ENCODE assay signal across 9 cellular contexts in genomic region chr19:2261438-2262172, GRCh38. TPM values are rescaled to one million over a fixed set of nuclear protein-coding genes. Genes with fewer than 3 reads are reported as not detected.
DNase-seq lines count a peak whose midpoint lies in the region; ATAC-seq and TF ChIP-seq lines count a peak whose summit lies in the region.
"Had no signal": no experiment of that assay in that cellular context is flagged by ENCODE, and none has a peak within 500 bp of the region (broad histone marks: within the 10 kb centered on the region; RNA-seq: fewer than 3 reads in every experiment).

No MANE protein-coding gene starts in this region.

- peaks cover 0 to 4% (median 2%) of the 10 kb centered on the region in 3 donors for H3K27me3 Mint-ChIP-seq in immature natural killer cell (ENCODE audit: low read depth in 3 of 3)

- H3K36me3 Mint-ChIP-seq in immature natural killer cell: no peaks in the 10 kb centered on the region
- H3K36me3 Mint-ChIP-seq: brain had no signal

- H3K4me1 Mint-ChIP-seq in immature natural killer cell: peaks cover 14 to 29% of the 10 kb centered on the region in 2 donors

- peak overlapping the region in 2 of 6 donors; percentile 49 to 90 for H3K27ac Mint-ChIP-seq in immature natural killer cell
- H3K27ac Mint-ChIP-seq: brain had no signal

- no peaks in the 10 kb centered on the region for H3K9me2 ChIP-seq in Karpas-422 (replicated peaks; ENCODE audit: insufficient read depth, low read length)

- no peak overlapping the region for H2AFZ ChIP-seq in Karpas-422 (ENCODE audit: low read length)

- no peak overlapping the region for H3K27ac ChIP-seq in Karpas-422 (ENCODE audit: low read length)
- no peak overlapping the region for H3K27ac ChIP-seq in ovary

- CTCF ChIA-PET in BJ (lab: Yijun Ruan, JAX): interaction anchor here (0.7 to 2.9 kb wide), 11 partner anchors 9 to 331 kb away, joined by 3 to 15 read pairs (median 3); no protein-coding TSS in a partner anchor

- H3K27me3 ChIP-seq in BJ (ENCODE audit: control insufficient read depth, insufficient read depth, low read length) (no peaks in the 10 kb centered on the region), Karpas-422 (ENCODE audit: low read length) (no peaks in the 10 kb centered on the region), ovary (no peaks in the 10 kb centered on the region)

- no peaks in the 10 kb centered on the region for H3K9me3 ChIP-seq in Karpas-422 (ENCODE audit: low read length)
- H3K9me3 ChIP-seq in ovary: no peaks in the 10 kb centered on the region

- POLR2A ChIA-PET in BJ (lab: Charles Lee): no interaction called here

- no peaks in the 10 kb centered on the region for H4K20me1 ChIP-seq in Karpas-422 (ENCODE audit: insufficient read depth, low read depth, low read length)

- intact Hi-C loops in ovary (cut with DNase I): no loop called here

- H3K9ac ChIP-seq in Karpas-422 (ENCODE audit: low read length): no peak overlapping the region

- no peak overlapping the region for H3K4me2 ChIP-seq in Karpas-422 (ENCODE audit: low read depth, low read length, poor library complexity, severe bottlenecking)

- no peak for ATAC-seq in GM18519 (IDR thresholded peaks at IDR 0.05; ENCODE audit: low FRiP score, unreplicated experiment)
- no peak for ATAC-seq in GM18868 (IDR thresholded peaks at IDR 0.05; ENCODE audit: unreplicated experiment)

- no peaks in the 10 kb centered on the region for H3K9me3 Mint-ChIP-seq in immature natural killer cell

- no peak for TF ChIP-seq POLR2A in ovary (IDR thresholded peaks at IDR 0.05)

- peak overlapping the region in 1 of 5 donors; percentile 64 for H3K4me3 Mint-ChIP-seq in immature natural killer cell
- H3K4me3 Mint-ChIP-seq: brain had no signal

- DNase-seq in BJ (ENCODE audit: low read depth): no peak
- peak; percentile 87 for DNase-seq in Karpas-422
- DNase-seq in activated T-cell treated with anti-CD3 and anti-CD28 coated beads, Interleukin-2, amount 50 U/mL, for 1 hour: peak; percentile 65
- DNase-seq in immature natural killer cell: peak in 2 of 3 donors; percentile 38 to 52
- no peak for DNase-seq in ovary
- DNase-seq in NCI-H2107 treated with DMSO at 0.1 percent for 48 hours (lab: John Stamatoyannopoulos, UW; ENCODE audit: unreplicated experiment): no peak

- no peaks in the 10 kb centered on the region for H3K79me2 ChIP-seq in Karpas-422 (ENCODE audit: low read length)

- 65 to 70% (median 68%) methylated on average over 7 of the region's 7 CpGs for WGBS in ovary, 3 donors

- peak; percentile 68 for TF ChIP-seq CTCF in BJ (IDR thresholded peaks at IDR 0.05; ENCODE audit: insufficient read depth, low read depth, low read length)
- no peak for TF ChIP-seq CTCF in ovary (IDR thresholded peaks at IDR 0.05)

- H3K4me1 ChIP-seq in Karpas-422 (ENCODE audit: low read length) (peaks cover 20% of the 10 kb centered on the region), ovary (ENCODE audit: insufficient read depth) (peaks cover 4% of the 10 kb centered on the region)

- no peak overlapping the region for H3K4me3 ChIP-seq in BJ (ENCODE audit: low read depth, low read length)
- no peak overlapping the region for H3K4me3 ChIP-seq in Karpas-422 (ENCODE audit: low read length)
- H3K4me3 ChIP-seq in ovary: no peak overlapping the region

- no peak for TF ChIP-seq EP300 in ovary (IDR thresholded peaks at IDR 0.05)

- H3K36me3 ChIP-seq in BJ (ENCODE audit: control insufficient read depth, insufficient read depth, low read length) (no peaks in the 10 kb centered on the region), Karpas-422 (ENCODE audit: insufficient read depth, low read length) (no peaks in the 10 kb centered on the region), ovary (no peaks in the 10 kb centered on the region)

RNA-seq across cellular contexts. Expression of gene JSRP1, which starts 5.4 kb away (rescaled TPM):
- polyA plus RNA-seq in BJ (2011; rRNA removed) (not detected in 2 replicates), immature natural killer cell (under 1 TPM in 1 of 3 donors, not detected in 2; 0.94 TPM), ovary (under 1 TPM in 1 of 2 donors, not detected in 1; 0.31 TPM)
- not detected in 2 replicates for polyA minus RNA-seq in BJ (2011; rRNA and poly(A)+ RNA removed)
- total RNA-seq in Karpas-422 (2014; rRNA removed; shearing (Covaris generic); ENCODE audit: low replicate concordance): not detected in 2 replicates
- under 1 TPM in 4 of 7 donors, not detected in 3; 0.30 to 0.92 (median 0.41) TPM for total RNA-seq in ovary

RNA-seq across cellular contexts. Expression of gene AMH, which starts 12.5 kb away (rescaled TPM):
- 0.59 and 0.66 TPM in 2 replicates for polyA plus RNA-seq in BJ (2011; rRNA removed)
- 0.31 TPM in 1 of 2 replicates, not detected in the other for polyA minus RNA-seq in BJ (2011; rRNA and poly(A)+ RNA removed)
- 1.9 and 7.2 TPM in 2 replicates for total RNA-seq in Karpas-422 (2014; rRNA removed; shearing (Covaris generic); ENCODE audit: low replicate concordance)
- not detected for polyA plus RNA-seq in immature natural killer cell
- 1 to 10 TPM in 6 of 7 donors, under 1 TPM in 1; 0.80 to 3.9 (median 1.3) TPM for total RNA-seq in ovary
- 10 to 100 TPM in 1 of 2 donors, not detected in 1; 12.0 TPM for polyA plus RNA-seq in ovary

RNA-seq across cellular contexts. Expression of gene PEAK3, which starts 20.4 kb away (rescaled TPM):
- polyA plus RNA-seq in BJ (2011; rRNA removed) (not detected in 2 replicates), immature natural killer cell (10 to 100 TPM in 1 of 3 donors, 1 to 10 TPM in 1, under 1 TPM in 1; 0.96 to 10.8 (median 2.5) TPM), ovary (under 1 TPM in 1 of 2 donors, not detected in 1; 0.10 TPM)
- 0.10 TPM in 1 of 2 replicates, not detected in the other for polyA minus RNA-seq in BJ (2011; rRNA and poly(A)+ RNA removed)
- not detected in 2 replicates for total RNA-seq in Karpas-422 (2014; rRNA removed; shearing (Covaris generic); ENCODE audit: low replicate concordance)
- total RNA-seq in ovary: under 1 TPM in 5 of 7 donors, not detected in 2; 0.11 to 0.62 (median 0.35) TPM

RNA-seq across cellular contexts. Expression of gene SF3A2, which starts 25.0 kb away (rescaled TPM):
- 8.9 and 12.2 TPM in 2 replicates for polyA plus RNA-seq in BJ (2011; rRNA removed)
- polyA minus RNA-seq in BJ (2011; rRNA and poly(A)+ RNA removed): 11.3 and 20.2 TPM in 2 replicates
- total RNA-seq in Karpas-422 (2014; rRNA removed; shearing (Covaris generic); ENCODE audit: low replicate concordance): 27.2 and 55.8 TPM in 2 replicates
- 10 to 100 TPM in 2 of 3 donors, 1 to 10 TPM in 1; 6.2 to 40.9 (median 11.1) TPM for polyA plus RNA-seq in immature natural killer cell
- total RNA-seq in ovary: 100 to 1,000 TPM in 3 of 7 donors, 10 to 100 TPM in 4; 33.0 to 137 (median 89.8) TPM
- 10 to 100 TPM; 13.7 to 95.7 TPM for polyA plus RNA-seq in ovary

RNA-seq across cellular contexts. Expression of gene PLEKHJ1, which starts 25.5 kb away (rescaled TPM):
- polyA plus RNA-seq in BJ (2011; rRNA removed) (46.2 and 65.8 TPM in 2 replicates), immature natural killer cell (100 to 1,000 TPM; 115 to 148 (median 117) TPM), ovary (10 to 100 TPM; 17.1 to 57.9 TPM)
- polyA minus RNA-seq in BJ (2011; rRNA and poly(A)+ RNA removed): 12.4 and 30.0 TPM in 2 replicates
- 57.4 and 136 TPM in 2 replicates for total RNA-seq in Karpas-422 (2014; rRNA removed; shearing (Covaris generic); ENCODE audit: low replicate concordance)
- total RNA-seq in ovary: 10 to 100 TPM; 39.0 to 55.2 (median 46.8) TPM

Comparison
In these comparisons a context has a peak if more than half of its experiments do, and no peak if none do; other contexts are left out.
1. DNase-seq: peak in Karpas-422 (single experiment), activated T-cell treated with anti-CD3 and anti-CD28 coated beads, Interleukin-2, amount 50 U/mL, for 1 hour (single experiment) and immature natural killer cell (2 of 3); none in BJ (single experiment), ovary (0 of 5) and NCI-H2107 treated with DMSO at 0.1 percent for 48 hours (single experiment).